ENCODE assay signal across 21 cellular contexts in the genomic region with DNA sequence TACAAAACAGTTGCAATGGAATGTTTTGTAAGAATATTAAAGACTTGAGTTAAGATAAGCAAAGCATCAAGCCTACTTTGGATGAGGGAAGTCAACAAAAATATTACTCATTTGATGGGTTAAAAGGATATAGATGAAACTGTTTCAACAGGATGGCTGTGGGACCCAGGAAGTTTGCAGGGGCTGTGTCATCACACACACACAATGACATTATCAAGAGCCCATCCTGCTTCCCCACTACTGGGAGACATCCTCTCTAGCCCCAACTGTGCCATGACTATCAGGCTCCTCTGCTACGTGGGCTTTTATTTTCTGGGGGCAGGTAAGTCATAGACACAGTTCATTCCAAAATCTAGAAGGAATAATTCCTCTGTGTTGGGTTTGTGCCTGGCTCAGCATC.
DNase-seq lines count a peak whose midpoint lies in the region; ATAC-seq and TF ChIP-seq lines count a peak whose summit lies in the region.
"Had no signal": no experiment of that assay in that cellular context is flagged by ENCODE, and none has a peak within 500 bp of the region (broad histone marks: within the 10 kb centered on the region; RNA-seq: fewer than 3 reads in every experiment).

No MANE protein-coding gene starts in this region.

- peaks cover 0 to 9% (median 0%) of the 10 kb centered on the region in 11 experiments; a peak in 6 of 22 replicates for H3K9me3 ChIP-seq in BLaER1 treated with 17β-estradiol and CSF1 and Interleukin-3, amounts not matched to agents 10 nM and 100 nM (replicated peaks in 1 of 11)
- no peaks in the 10 kb centered on the region for H3K9me3 ChIP-seq in CD4-positive, alpha-beta T cell (ENCODE audit: control insufficient read depth, low read length)
- H3K9me3 ChIP-seq: pancreas, SJCRH30, uterus had no signal

- no peaks in the 10 kb centered on the region for H3K9me3 Mint-ChIP-seq in CD4-positive, alpha-beta T cell
- H3K9me3 Mint-ChIP-seq in activated CD8-positive, alpha-beta T cell treated with anti-CD3 and anti-CD28 coated beads, Interleukin-2, amount 10 ng/mL, durations not matched to agents 7 days and 5 days (ENCODE audit: insufficient read depth), result no peaks in the 10 kb centered on the region
- no peaks in the 10 kb centered on the region for H3K9me3 Mint-ChIP-seq in effector memory CD8-positive, alpha-beta T cell
- H3K9me3 Mint-ChIP-seq: H9 had no signal

- POLR2A ChIA-PET in CD4-positive, alpha-beta T cell (lab: Charles Lee), result interaction anchor here (0.9 to 2.4 kb wide), 8 partner anchors 38 to 184 kb away, joined by 3 to 9 read pairs (median 4); partner anchors contain the start of gene EPHB6
- POLR2A ChIA-PET in activated CD8-positive, alpha-beta T cell treated with anti-CD3 and anti-CD28 coated beads, Interleukin-2, amount 10 ng/mL, durations not matched to agents 7 days and 5 days (lab: Charles Lee), result interaction anchor here (0.8 kb wide), 1 partner anchor 113 kb away, joined by 4 read pairs; no protein-coding TSS in a partner anchor

- intact Hi-C loops in CD4-positive, alpha-beta T cell (cut with DNase I, micrococcal nuclease), result loop anchor here in 1 of 2 experiments (5.0 kb wide), 1 partner anchor 42 kb away; no protein-coding TSS in a partner anchor

- peaks cover 35% of the 10 kb centered on the region for H3K4me1 Mint-ChIP-seq in CD4-positive, alpha-beta T cell (ENCODE audit: low read depth)
- H3K4me1 Mint-ChIP-seq in activated CD8-positive, alpha-beta T cell treated with anti-CD3 and anti-CD28 coated beads, Interleukin-2, amount 10 ng/mL, durations not matched to agents 7 days and 5 days (ENCODE audit: low read depth), result peaks cover 34% of the 10 kb centered on the region
- H3K4me1 Mint-ChIP-seq in effector memory CD8-positive, alpha-beta T cell (ENCODE audit: low read depth in 2 of 2), result peaks cover 11 to 12% of the 10 kb centered on the region in 2 donors
- H3K4me1 Mint-ChIP-seq: H9, nephron had no signal

- peak overlapping the region in 6 of 11 experiments; percentile 5 to 57 (median 40); a peak in 9 of 22 replicates for H3K4me2 ChIP-seq in BLaER1 treated with 17β-estradiol and CSF1 and Interleukin-3, amounts not matched to agents 10 nM and 100 nM

- no peak for TF ChIP-seq CTCF in CD4-positive, alpha-beta T cell (IDR thresholded peaks at IDR 0.05)

- CTCF ChIA-PET in CD4-positive, alpha-beta T cell (lab: Charles Lee), result interaction anchor here (2.0 to 2.7 kb wide), 2 partner anchors 113 to 140 kb away, joined by 8 to 9 read pairs; no protein-coding TSS in a partner anchor
- CTCF ChIA-PET in activated CD8-positive, alpha-beta T cell treated with anti-CD3 and anti-CD28 coated beads, Interleukin-2, amount 10 ng/mL, durations not matched to agents 7 days and 5 days (lab: Charles Lee), result interaction anchor here (0.9 to 8.6 kb wide), 9 partner anchors 12 to 140 kb away, joined by 3 to 115 read pairs (median 5); no protein-coding TSS in a partner anchor

- ATAC-seq in CD4-positive, alpha-beta T cell (ENCODE audit: poor library complexity), result peak; percentile 62
- ATAC-seq in activated CD8-positive, alpha-beta T cell treated with anti-CD3 and anti-CD28 coated beads, Interleukin-2, amount 10 ng/mL, durations not matched to agents 7 days and 5 days, result no peak
- ATAC-seq in effector memory CD8-positive, alpha-beta T cell (replicated peaks), result no peak
- no peak for ATAC-seq in HG03175 (IDR thresholded peaks at IDR 0.05; ENCODE audit: unreplicated experiment)
- ATAC-seq: heart right ventricle, left lobe of liver, right lobe of liver had no signal

- no peak overlapping the region for H3K9ac ChIP-seq in BLaER1 treated with 17β-estradiol and CSF1 and Interleukin-3, amounts not matched to agents 10 nM and 100 nM

- H3K4me3 ChIP-seq in BLaER1 treated with 17β-estradiol and CSF1 and Interleukin-3, amounts not matched to agents 10 nM and 100 nM, result no peak overlapping the region
- H3K4me3 ChIP-seq: cardiac muscle cell, heart right ventricle, pancreas, right lobe of liver, SJCRH30, uterus had no signal

- H3K36me3 ChIP-seq in BLaER1 treated with 17β-estradiol and CSF1 and Interleukin-3, amounts not matched to agents 10 nM and 100 nM, result no peaks in the 10 kb centered on the region
- H3K36me3 ChIP-seq: cardiac muscle cell, heart right ventricle, pancreas, right lobe of liver, SJCRH30, uterus had no signal

- peak in 1 of 10 experiments; percentile 2 for DNase-seq in CD4-positive, alpha-beta T cell
- DNase-seq in activated CD8-positive, alpha-beta T cell treated with anti-CD3 and anti-CD28 coated beads, Interleukin-2, amount 10 ng/mL, durations not matched to agents 7 days and 5 days, result no peak
- no peak for DNase-seq in effector memory CD8-positive, alpha-beta T cell
- DNase-seq in retina (no peak), UCSD-AML1 (lab: John Stamatoyannopoulos, UW; ENCODE audit: unreplicated experiment) (no peak)
- DNase-seq: activated CD4-positive, alpha-beta T cell treated with anti-CD3 and anti-CD28 coated beads, Interleukin-2, amount 50 U/mL, for 48 hours; GF-D8; H9; heart right ventricle; KG1; NCI-H146; NCI-H510A treated with DMSO at 0.1 percent for 48 hours; pancreas; right lobe of liver; SJCRH30; uterus had no signal

- no peaks in the 10 kb centered on the region for H3K36me3 Mint-ChIP-seq in CD4-positive, alpha-beta T cell (ENCODE audit: low read depth)
- no peaks in the 10 kb centered on the region for H3K36me3 Mint-ChIP-seq in activated CD8-positive, alpha-beta T cell treated with anti-CD3 and anti-CD28 coated beads, Interleukin-2, amount 10 ng/mL, durations not matched to agents 7 days and 5 days (ENCODE audit: low read depth)
- no peaks in the 10 kb centered on the region for H3K36me3 Mint-ChIP-seq in effector memory CD8-positive, alpha-beta T cell (ENCODE audit: insufficient read depth)

- no peaks in the 10 kb centered on the region for H3K27me3 Mint-ChIP-seq in CD4-positive, alpha-beta T cell
- H3K27me3 Mint-ChIP-seq in activated CD8-positive, alpha-beta T cell treated with anti-CD3 and anti-CD28 coated beads, Interleukin-2, amount 10 ng/mL, durations not matched to agents 7 days and 5 days (ENCODE audit: low read depth), result no peaks in the 10 kb centered on the region
- H3K27me3 Mint-ChIP-seq in effector memory CD8-positive, alpha-beta T cell, result no peaks in the 10 kb centered on the region

- no peaks in the 10 kb centered on the region for H4K20me1 ChIP-seq in BLaER1 treated with 17β-estradiol and CSF1 and Interleukin-3, amounts not matched to agents 10 nM and 100 nM

- H3K27ac ChIP-seq in BLaER1 treated with 17β-estradiol and CSF1 and Interleukin-3, amounts not matched to agents 10 nM and 100 nM, result no peak overlapping the region
- no peak overlapping the region for H3K27ac ChIP-seq in CD4-positive, alpha-beta T cell (ENCODE audit: low read depth, low read length)
- H3K27ac ChIP-seq: cardiac muscle cell, heart right ventricle, pancreas, right lobe of liver, SJCRH30, uterus had no signal

- H3K4me3 Mint-ChIP-seq in CD4-positive, alpha-beta T cell, result peak overlapping the region; percentile 49
- no peak overlapping the region for H3K4me3 Mint-ChIP-seq in activated CD8-positive, alpha-beta T cell treated with anti-CD3 and anti-CD28 coated beads, Interleukin-2, amount 10 ng/mL, durations not matched to agents 7 days and 5 days
- H3K4me3 Mint-ChIP-seq in effector memory CD8-positive, alpha-beta T cell, result peak overlapping the region; percentile 10 to 33
- H3K4me3 Mint-ChIP-seq: H9, nephron had no signal

- H3K27ac Mint-ChIP-seq in CD4-positive, alpha-beta T cell, result peak overlapping the region; percentile 84
- peak overlapping the region; percentile 52 for H3K27ac Mint-ChIP-seq in activated CD8-positive, alpha-beta T cell treated with anti-CD3 and anti-CD28 coated beads, Interleukin-2, amount 10 ng/mL, durations not matched to agents 7 days and 5 days
- H3K27ac Mint-ChIP-seq in effector memory CD8-positive, alpha-beta T cell, result peak overlapping the region; percentile 35 to 60
- H3K27ac Mint-ChIP-seq: H9, nephron had no signal

- H3K27me3 ChIP-seq in BLaER1 treated with 17β-estradiol and CSF1 and Interleukin-3, amounts not matched to agents 10 nM and 100 nM, result no peaks in the 10 kb centered on the region
- no peaks in the 10 kb centered on the region for H3K27me3 ChIP-seq in CD4-positive, alpha-beta T cell (ENCODE audit: control insufficient read depth, insufficient read depth, low read length)
- H3K27me3 ChIP-seq: cardiac muscle cell, heart right ventricle, pancreas, right lobe of liver, SJCRH30, uterus had no signal

- peaks cover 8 to 41% (median 27%) of the 10 kb centered on the region in 10 experiments for H3K4me1 ChIP-seq in BLaER1 treated with 17β-estradiol and CSF1 and Interleukin-3, amounts not matched to agents 10 nM and 100 nM
- H3K4me1 ChIP-seq: heart right ventricle, right lobe of liver, SJCRH30, uterus had no signal
